Comparison of ENCODE assay signal across 17 cellular contexts in the genomic region with DNA sequence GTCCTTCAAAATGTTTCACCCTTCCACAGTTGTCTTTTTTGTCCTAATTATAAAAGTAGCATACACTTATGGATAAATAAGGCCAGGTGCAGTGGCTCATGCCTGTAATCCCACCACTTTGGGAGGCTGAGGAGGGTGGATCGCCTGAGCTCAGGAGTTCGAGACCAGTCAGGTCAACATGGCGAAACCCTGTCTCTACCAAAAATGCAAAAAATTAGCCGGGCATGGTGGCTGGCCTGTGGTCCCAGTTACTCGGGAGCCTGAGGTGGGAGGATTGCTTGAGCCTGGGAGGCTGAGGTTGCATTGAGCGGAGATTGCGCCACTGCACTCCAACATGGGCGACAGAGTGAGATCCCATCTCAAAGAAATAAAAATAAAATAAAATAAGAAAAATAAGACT. TPM values are rescaled to one million over a fixed set of nuclear protein-coding genes. Genes with fewer than 3 reads are reported as not detected.
DNase-seq lines count a peak whose midpoint lies in the region; TF ChIP-seq lines count a peak whose summit lies in the region.
"Had no signal": no experiment of that assay in that cellular context is flagged by ENCODE, and none has a peak within 500 bp of the region (broad histone marks: within the 10 kb centered on the region; RNA-seq: fewer than 3 reads in every experiment).

No MANE protein-coding gene starts in this region.

- H3K4me3 Mint-ChIP-seq in CD4-positive, alpha-beta memory T cell, result peak overlapping the region in 5 of 8 donors; percentile 13 to 98 (median 87)
- H3K4me3 Mint-ChIP-seq in type B pancreatic cell (no peak overlapping the region), CD14-positive monocyte (no peak overlapping the region)

- intact Hi-C loops in CD4-positive, alpha-beta memory T cell (cut with micrococcal nuclease), result no loop called here
- intact Hi-C loops in esophagus muscularis mucosa (cut with DNase I), result loop anchor here (5.0 kb wide), 1 partner anchor 44 kb away; no protein-coding TSS in a partner anchor
- intact Hi-C loops in CD14-positive monocyte (cut with micrococcal nuclease), result loop anchor here in 1 of 2 donors (5.0 kb wide), 1 partner anchor 59 kb away; a partner anchor contains a TSS

- POLR2A ChIA-PET in CD4-positive, alpha-beta memory T cell (lab: Charles Lee; ENCODE audit: partially characterized antibody), result no interaction called here

- peaks cover 13% of the 10 kb centered on the region for H3K4me1 ChIP-seq in CD4-positive, alpha-beta memory T cell (ENCODE audit: insufficient read depth, low read length)
- peaks cover 13 to 16% (median 15%) of the 10 kb centered on the region in 4 donors for H3K4me1 ChIP-seq in esophagus muscularis mucosa

- TF ChIP-seq POLR2A in esophagus muscularis mucosa (IDR thresholded peaks at IDR 0.05; ENCODE audit: low read depth), result no peak

- H3K27me3 Mint-ChIP-seq in CD4-positive, alpha-beta memory T cell, result no peaks in the 10 kb centered on the region
- H3K27me3 Mint-ChIP-seq in type B pancreatic cell (peaks cover 44% of the 10 kb centered on the region), CD14-positive monocyte (ENCODE audit: low read depth in 3 of 3) (peaks cover 31 to 57% (median 54%) of the 10 kb centered on the region in 3 donors)

- H3K27ac ChIP-seq in CD4-positive, alpha-beta memory T cell (ENCODE audit: low read depth, low read length), result no peak overlapping the region
- H3K27ac ChIP-seq in esophagus muscularis mucosa (replicated peaks in 1 of 4), result no peak overlapping the region

- WGBS in esophagus muscularis mucosa, result 96% methylated on average over 8 of the region's 8 CpGs

- no peaks in the 10 kb centered on the region for H3K27me3 ChIP-seq in CD4-positive, alpha-beta memory T cell (ENCODE audit: insufficient read depth, low read length)
- H3K27me3 ChIP-seq in esophagus muscularis mucosa, result peaks cover 0 to 26% (median 4%) of the 10 kb centered on the region in 4 donors
- no peaks in the 10 kb centered on the region for H3K27me3 ChIP-seq in MG63

- TF ChIP-seq CTCF in esophagus muscularis mucosa (IDR thresholded peaks at IDR 0.05) (no peak), type B pancreatic cell (conservative IDR thresholded peaks at IDR 0.05) (no peak), CD14-positive monocyte (IDR thresholded peaks at IDR 0.05) (no peak)

- no peak overlapping the region for H3K4me3 ChIP-seq in CD4-positive, alpha-beta memory T cell (ENCODE audit: low read length in 2 of 2)
- no peak overlapping the region for H3K4me3 ChIP-seq in esophagus muscularis mucosa
- H3K4me3 ChIP-seq in MG63, result no peak overlapping the region

- no peak overlapping the region for H3K27ac Mint-ChIP-seq in CD4-positive, alpha-beta memory T cell
- H3K27ac Mint-ChIP-seq in type B pancreatic cell (no peak overlapping the region), CD14-positive monocyte (no peak overlapping the region)
- H3K27ac Mint-ChIP-seq: HFFc6 had no signal

- peaks cover 15 to 27% (median 21%) of the 10 kb centered on the region in 4 donors for H3K4me1 Mint-ChIP-seq in CD4-positive, alpha-beta memory T cell
- no peaks in the 10 kb centered on the region for H3K4me1 Mint-ChIP-seq in type B pancreatic cell (ENCODE audit: unreplicated experiment)
- H3K4me1 Mint-ChIP-seq in CD14-positive monocyte, result peaks cover 24% of the 10 kb centered on the region

- H3K9me3 Mint-ChIP-seq in CD4-positive, alpha-beta memory T cell, result peaks cover 0 to 4% (median 0%) of the 10 kb centered on the region in 8 donors
- H3K9me3 Mint-ChIP-seq in type B pancreatic cell (no peaks in the 10 kb centered on the region), CD14-positive monocyte (peaks cover 0 to 24% (median 6%) of the 10 kb centered on the region in 7 donors)
- H3K9me3 Mint-ChIP-seq: CD8-positive, alpha-beta memory T cell; HFFc6 had no signal

- peaks cover 0 to 1% of the 10 kb centered on the region in 2 donors for H3K36me3 Mint-ChIP-seq in CD4-positive, alpha-beta memory T cell
- H3K36me3 Mint-ChIP-seq in type B pancreatic cell (no peaks in the 10 kb centered on the region), CD14-positive monocyte (peaks cover 8 to 12% of the 10 kb centered on the region in 2 donors)
- H3K36me3 Mint-ChIP-seq: CD8-positive, alpha-beta memory T cell had no signal

- no peaks in the 10 kb centered on the region for H3K9me3 ChIP-seq in CD4-positive, alpha-beta memory T cell (ENCODE audit: control insufficient read depth in 1 of 2, low read length in 2 of 2)
- H3K9me3 ChIP-seq in esophagus muscularis mucosa (no peaks in the 10 kb centered on the region), MG63 (no peaks in the 10 kb centered on the region)

- DNase-seq in activated CD8-positive, alpha-beta memory T cell treated with anti-CD3 and anti-CD28 coated beads for 24 hours, result peak; percentile 32
- no peak for DNase-seq in activated CD8-positive, alpha-beta memory T cell treated with anti-CD3 and anti-CD28 coated beads, Interleukin-2, amount 50 U/mL, for 4 hours
- no peak for DNase-seq in CD4-positive, alpha-beta memory T cell
- peak; percentile 79 for DNase-seq in esophagus muscularis mucosa (ENCODE audit: extremely low spot score)
- peak; percentile 20 for DNase-seq in type B pancreatic cell (ENCODE audit: extremely low spot score, unreplicated experiment)
- no peak for DNase-seq in MG63
- DNase-seq in CD14-positive monocyte (ENCODE audit: low spot score), result no peak
- DNase-seq: ACHN; C1 segment of cervical spinal cord; CD8-positive, alpha-beta memory T cell; DMS53; GF-D8; HCEC 1CT; HFFc6 had no signal

- CTCF ChIA-PET in CD4-positive, alpha-beta memory T cell (lab: Charles Lee; ENCODE audit: partially characterized antibody), result no interaction called here

- no peak for TF ChIP-seq EP300 in esophagus muscularis mucosa (IDR thresholded peaks at IDR 0.05)

- H3K36me3 ChIP-seq in CD4-positive, alpha-beta memory T cell (ENCODE audit: insufficient read depth, low read length), result no peaks in the 10 kb centered on the region
- H3K36me3 ChIP-seq in esophagus muscularis mucosa (no peaks in the 10 kb centered on the region), MG63 (no peaks in the 10 kb centered on the region)

RNA-seq across cellular contexts. Expression of a gene that starts 1.6 kb away (rescaled TPM):
- not detected for total RNA-seq in CD4-positive, alpha-beta memory T cell
- not detected for polyA plus RNA-seq in CD4-positive, alpha-beta memory T cell
- not detected for total RNA-seq in esophagus muscularis mucosa
- total RNA-seq in type B pancreatic cell (ENCODE audit: low replicate concordance), result not detected in 2 replicates
- not detected in 2 replicates for total RNA-seq in MG63 (2014; rRNA removed; shearing (Covaris generic); ENCODE audit: low replicate concordance)
- polyA plus RNA-seq in CD14-positive monocyte, result not detected
- total RNA-seq: A172; CD8-positive, alpha-beta memory T cell; H4; HepG2; HFFc6 had no signal
- polyA plus RNA-seq: CD8-positive, alpha-beta memory T cell; HepG2 had no signal

RNA-seq across cellular contexts. Expression of a gene that starts 20.7 kb away (rescaled TPM):
- total RNA-seq in CD4-positive, alpha-beta memory T cell, result under 1 TPM; 0.14 to 0.15 TPM
- under 1 TPM; 0.52 to 0.53 TPM for polyA plus RNA-seq in CD4-positive, alpha-beta memory T cell
- total RNA-seq in esophagus muscularis mucosa (under 1 TPM in 2 of 4 donors, not detected in 2; 0.17 to 0.34 TPM), type B pancreatic cell (ENCODE audit: low replicate concordance) (not detected in 2 replicates)
- total RNA-seq in MG63 (2014; rRNA removed; shearing (Covaris generic); ENCODE audit: low replicate concordance), result not detected in 2 replicates
- under 1 TPM; 0.12 to 0.22 TPM for polyA plus RNA-seq in CD14-positive monocyte
- total RNA-seq: A172, H4, HepG2 had no signal

RNA-seq across cellular contexts. Expression of a gene that starts 58.2 kb away (rescaled TPM):
- total RNA-seq in CD4-positive, alpha-beta memory T cell, result 10 to 100 TPM in 1 of 2 experiments, 1 to 10 TPM in 1; 9.1 to 10.5 TPM
- polyA plus RNA-seq in CD4-positive, alpha-beta memory T cell, result 1 to 10 TPM; 5.7 to 6.7 TPM
- total RNA-seq in esophagus muscularis mucosa, result 10 to 100 TPM; 14.1 to 22.7 (median 20.7) TPM
- 9.9 and 13.6 TPM in 2 replicates for total RNA-seq in type B pancreatic cell (ENCODE audit: low replicate concordance)
- total RNA-seq in MG63 (2014; rRNA removed; shearing (Covaris generic); ENCODE audit: low replicate concordance), result 27.2 and 36.2 TPM in 2 replicates
- polyA plus RNA-seq in CD14-positive monocyte, result 1 to 10 TPM; 7.6 TPM

Comparison
In these comparisons a context has a peak if more than half of its experiments do, and no peak if none do; other contexts are left out.
1. DNase-seq: peak in activated CD8-positive, alpha-beta memory T cell treated with anti-CD3 and anti-CD28 coated beads for 24 hours (single experiment), esophagus muscularis mucosa (single experiment) and type B pancreatic cell (single experiment); none in activated CD8-positive, alpha-beta memory T cell treated with anti-CD3 and anti-CD28 coated beads, Interleukin-2, amount 50 U/mL, for 4 hours (single experiment), CD4-positive, alpha-beta memory T cell (0 of 5), MG63 (single experiment) and CD14-positive monocyte (single experiment).
2. H3K4me3 Mint-ChIP-seq: peak in CD4-positive, alpha-beta memory T cell (5 of 8); none in type B pancreatic cell (single experiment) and CD14-positive monocyte (0 of 2).